8 cellular contexts compared by ENCODE assay signal in the genomic region with DNA sequence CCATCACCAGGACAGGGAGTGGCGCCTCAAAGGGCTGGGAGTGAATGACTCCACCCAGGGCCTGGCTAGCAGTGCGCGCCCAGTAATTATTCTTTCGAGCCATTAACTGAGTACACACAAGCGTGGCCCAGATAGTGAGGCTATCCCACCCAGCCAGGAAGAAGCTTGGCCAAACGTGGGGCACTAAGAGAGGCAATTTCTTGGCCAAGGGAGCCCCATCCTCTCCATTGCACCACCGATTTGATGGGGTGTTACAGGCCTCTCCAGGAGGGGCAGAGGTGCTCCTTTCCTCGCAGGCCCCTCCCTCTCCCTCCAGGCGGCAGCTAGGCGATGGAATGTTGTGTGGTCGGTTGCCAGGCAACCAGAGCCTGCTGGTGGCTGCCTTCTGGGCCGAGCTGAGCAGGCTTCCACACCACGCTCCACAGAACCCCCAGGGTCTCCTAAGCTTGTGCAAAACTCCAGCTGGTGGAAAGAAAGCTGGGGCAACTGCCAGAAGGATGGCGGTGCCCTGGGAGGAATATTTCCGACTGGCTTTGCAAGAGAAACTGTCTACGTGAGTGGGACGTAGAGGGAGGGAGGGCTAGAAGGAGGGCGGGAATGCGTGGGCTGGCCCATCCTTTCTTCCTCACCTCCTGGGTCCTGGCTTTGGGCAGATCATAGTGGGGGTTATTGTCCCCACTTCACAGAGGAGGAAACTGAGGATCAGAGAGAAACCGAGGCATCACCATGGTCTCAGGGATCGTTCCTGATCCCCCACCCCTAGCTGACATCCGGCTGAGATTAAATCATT. TPM values are rescaled to one million over a fixed set of nuclear protein-coding genes. Genes with fewer than 3 reads are reported as not detected.
DNase-seq lines count a peak whose midpoint lies in the region; ATAC-seq and TF ChIP-seq lines count a peak whose summit lies in the region.

Gene CFAP73 (plus strand): TSS at position 364 of the 790 bp plus-strand sequence. CDS start 134 bp downstream, at position 498.

- H3K27me3 ChIP-seq in A673 (replicated peaks; ENCODE audit: insufficient read depth, low read depth, low read length, poor library complexity), result peaks cover 5% of the 10 kb centered on the region
- no peaks in the 10 kb centered on the region for H3K27me3 ChIP-seq in lung (ENCODE audit: control insufficient read depth, insufficient read depth)

- intact Hi-C loops in A673 (cut with micrococcal nuclease; ENCODE audit: unreplicated experiment) (loop anchor here (5.0 to 10.0 kb wide), 2 partner anchors 97 to 155 kb away; no protein-coding TSS in a partner anchor), OCI-LY7 (cut with micrococcal nuclease; ENCODE audit: unreplicated experiment) (loop anchor here (5.0 kb wide), 1 partner anchor 247 kb away; no protein-coding TSS in a partner anchor)

- DNase-seq in A673 (ENCODE audit: low spot score), result peak; percentile 92
- peak; percentile 79 for DNase-seq in HEK293T (ENCODE audit: extremely low spot score)
- no peak for DNase-seq in OCI-LY7 (ENCODE audit: low spot score)
- DNase-seq in dermis microvascular lymphatic vessel endothelial cell (ENCODE audit: low read depth in 2 of 2), result peak; percentile 47 to 56
- DNase-seq in lung (ENCODE audit: low spot score), result peak; percentile 47
- DNase-seq in GM19240 (ENCODE audit: insufficient read length, low spot score), result no peak

- no peaks in the 10 kb centered on the region for H4K20me1 ChIP-seq in OCI-LY7 (ENCODE audit: insufficient read depth, low read length)

- no peak within 1 kb of the TSS for H2AFZ ChIP-seq in OCI-LY7 (ENCODE audit: low read length)

- POLR2A ChIA-PET in A673 (lab: Charles Lee; ENCODE audit: low non-redundant PET), result no interaction called here
- POLR2A ChIA-PET in HEK293T (lab: Yijun Ruan, JAX), result no interaction called here
- POLR2A ChIA-PET in OCI-LY7 (lab: Charles Lee), result interaction anchor here (0.6 to 0.8 kb wide), 3 partner anchors 12 to 54 kb away, joined by 3 to 4 read pairs (median 4); no protein-coding TSS in a partner anchor

- BruUV-seq in A673 (replicated peaks; lab: Mats Ljungman, UMichigan) (no TSS peak), OCI-LY7 (replicated peaks; lab: Mats Ljungman, UMichigan) (no TSS peak)

- H3K9me3 ChIP-seq in A673 (ENCODE audit: low read depth, low read length, poor library complexity, severe bottlenecking) (no peaks in the 10 kb centered on the region), OCI-LY7 (ENCODE audit: low read length) (no peaks in the 10 kb centered on the region), lung (ENCODE audit: control insufficient read depth in 2 of 2, insufficient read depth in 1 of 2, low read length in 1 of 2) (peaks cover 0 to 3% of the 10 kb centered on the region in 2 donors)

- no peak for ATAC-seq in lung (ENCODE audit: insufficient read depth, low FRiP score)
- no peak for ATAC-seq in GM19395 (IDR thresholded peaks at IDR 0.05; ENCODE audit: unreplicated experiment)
- ATAC-seq in HG03025 (IDR thresholded peaks at IDR 0.05; ENCODE audit: low FRiP score, unreplicated experiment), result no peak

- H3K4me3 ChIP-seq in A673 (ENCODE audit: low read depth, low read length, poor library complexity, severe bottlenecking) (no peak within 1 kb of the TSS), OCI-LY7 (ENCODE audit: low read depth, low read length, poor library complexity, severe bottlenecking) (no peak within 1 kb of the TSS), lung (no peak within 1 kb of the TSS)

- TF ChIP-seq CTCF in A673 (conservative IDR thresholded peaks at IDR 0.05; ENCODE audit: low read depth, low read length), result 0 out of 2 replicates have a peak, but pooled peaks have one; percentile 9
- TF ChIP-seq CTCF in OCI-LY7 (conservative IDR thresholded peaks at IDR 0.05; ENCODE audit: low read length), result no peak
- TF ChIP-seq CTCF in lung (IDR thresholded peaks at IDR 0.05; ENCODE audit: control extremely low read depth, extremely low read depth), result no peak

- peaks cover 11% of the 10 kb centered on the region; the same call in 1 of the 2 replicates for H3K79me2 ChIP-seq in OCI-LY7 (ENCODE audit: insufficient read depth, low read depth, low read length)

- H3K4me1 ChIP-seq in A673 (ENCODE audit: insufficient read depth, low read length, poor library complexity, severe bottlenecking) (peaks cover 17% of the 10 kb centered on the region), OCI-LY7 (ENCODE audit: insufficient read depth, low read length, poor library complexity, severe bottlenecking) (peaks cover 39% of the 10 kb centered on the region), lung (ENCODE audit: control insufficient read depth in 2 of 2, insufficient read depth in 2 of 2, low read length in 2 of 2) (peaks cover 0 to 8% of the 10 kb centered on the region in 2 donors)

- 27 to 47% methylated on average over 22 of the region's 22 CpGs for WGBS in lung, 2 donors

- no peaks in the 10 kb centered on the region for H3K36me3 ChIP-seq in A673 (ENCODE audit: insufficient read depth, low read length, poor library complexity, severe bottlenecking)
- 0 out of 2 replicates have a peak, but pooled peaks cover 2% of the 10 kb centered on the region for H3K36me3 ChIP-seq in OCI-LY7 (ENCODE audit: insufficient read depth, low read length)
- no peaks in the 10 kb centered on the region for H3K36me3 ChIP-seq in lung (ENCODE audit: control insufficient read depth in 2 of 2, insufficient read depth in 2 of 2, low read length in 2 of 2)

- H3K4me2 ChIP-seq in OCI-LY7 (ENCODE audit: low read length), result 0 out of 2 replicates have a peak within 1 kb of the TSS, but pooled peaks have one; percentile 3

- CTCF ChIA-PET in A673 (lab: Charles Lee) (interaction anchor here (0.5 to 1.5 kb wide), 2 partner anchors 12 to 157 kb away, joined by 3 to 6 read pairs; no protein-coding TSS in a partner anchor), HEK293T (lab: Yijun Ruan, JAX) (interaction anchor here (0.6 kb wide), 1 partner anchor 70 kb away, joined by 5 read pairs; no protein-coding TSS in a partner anchor), OCI-LY7 (lab: Charles Lee; ENCODE audit: unreplicated experiment) (no interaction called here)

- no peaks in the 10 kb centered on the region for H3K9me2 ChIP-seq in OCI-LY7 (ENCODE audit: insufficient read depth, low read length)

- no peak within 1 kb of the TSS for H3K27ac ChIP-seq in A673 (ENCODE audit: low read depth, low read length, poor library complexity, severe bottlenecking)
- H3K27ac ChIP-seq in OCI-LY7 (ENCODE audit: low read depth, low read length, poor library complexity, severe bottlenecking), result no peak within 1 kb of the TSS
- H3K27ac ChIP-seq in lung (ENCODE audit: low read depth in 1 of 2, low read length in 1 of 2), result no peak within 1 kb of the TSS

TF ChIP-seq in HEK293T, 16 proteins besides CTCF, POLR2A, EP300 and RAD21:
- TF ChIP-seq ZNF384 (IDR thresholded peaks at IDR 0.05), result no peak
- TF ChIP-seq CTBP1 (IDR thresholded peaks at IDR 0.05; ENCODE audit: borderline replicate concordance), result no peak
- TF ChIP-seq HDGF (IDR thresholded peaks at IDR 0.05; ENCODE audit: borderline replicate concordance), result no peak
- TF ChIP-seq SP1 (IDR thresholded peaks at IDR 0.05), result no peak
- no peak for TF ChIP-seq TARDBP (IDR thresholded peaks at IDR 0.05)

RNA-seq across cellular contexts. Expression of gene CFAP73, which starts in this region (rescaled TPM):
- total RNA-seq in A673 (2021) (not detected in 2 replicates), OCI-LY7 (2022) (37.4 and 39.2 TPM in 2 replicates), dermis microvascular lymphatic vessel endothelial cell (not detected in 2 replicates), lung (10 to 100 TPM; 14.6 to 40.6 TPM)
- 14.0 and 26.9 TPM in 2 replicates for total RNA-seq in OCI-LY7 (2014; rRNA removed; shearing (Covaris generic))
- 10 to 100 TPM; 10.4 to 14.6 TPM for polyA plus RNA-seq in lung

Comparison
In these comparisons a context has a peak if more than half of its experiments do, and no peak if none do; other contexts are left out.
1. RNA of gene CFAP73 (total RNA-seq): 14.6 to 40.6 TPM in lung and 14.0 to 39.2 TPM in OCI-LY7; not detected in A673 and not detected in dermis microvascular lymphatic vessel endothelial cell; every median in the first group is over 10 times any median in the second.
2. Peak in DNase-seq in A673; RNA of the gene not detected or under 1 TPM.
3. Peak in DNase-seq in dermis microvascular lymphatic vessel endothelial cell; RNA of the gene not detected or under 1 TPM.
4. DNase-seq: peak in HEK293T (single experiment) and lung (single experiment); none in OCI-LY7 (single experiment) and GM19240 (single experiment).